ENCODE assay signal across 8 cellular contexts in the genomic region with DNA sequence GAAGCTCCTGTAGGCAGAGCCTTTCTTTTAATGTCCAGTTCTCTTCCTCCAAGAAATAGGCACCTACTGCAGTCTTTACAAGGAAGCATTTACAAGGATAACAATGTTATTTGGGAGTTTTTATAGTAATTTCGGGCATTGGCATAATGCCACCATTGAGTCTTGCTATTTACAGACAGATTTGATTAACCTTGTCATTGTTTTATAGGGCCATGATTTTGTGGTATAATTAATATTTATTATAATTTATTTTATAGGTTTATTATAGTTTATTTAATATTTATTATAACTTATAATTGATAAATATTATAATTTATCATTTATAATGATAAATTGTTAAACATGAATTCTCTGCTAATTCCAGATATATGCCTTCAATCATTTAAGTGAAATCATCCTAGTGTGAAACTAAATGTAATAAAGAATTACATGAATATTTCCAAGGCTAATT. TPM values are rescaled to one million over a fixed set of nuclear protein-coding genes. Genes with fewer than 3 reads are reported as not detected.
A peak's percentile ranks its signal among the peaks of the same experiment; 100 is the strongest.
DNase-seq lines count a peak whose midpoint lies in the region; ATAC-seq and TF ChIP-seq lines count a peak whose summit lies in the region.

No MANE protein-coding gene starts in this region.

- POLR2A ChIA-PET in BJ (lab: Charles Lee) = interaction anchor here (0.5 kb wide), 1 partner anchor 25 kb away, joined by 14 read pairs; no protein-coding TSS in a partner anchor
- POLR2A ChIA-PET in naive thymus-derived CD8-positive, alpha-beta T cell (lab: Charles Lee) = no interaction called here

- H3K27me3 Mint-ChIP-seq in naive thymus-derived CD8-positive, alpha-beta T cell = no peaks in the 10 kb centered on the region

- DNase-seq in BJ (ENCODE audit: low read depth) (no peak), cardiac fibroblast (ENCODE audit: low read depth in 2 of 2) (no peak), NCI-H2196 treated with DMSO at 0.1 percent for 48 hours (lab: John Stamatoyannopoulos, UW; ENCODE audit: unreplicated experiment) (no peak), cerebellar nuclear complex (lab: John Stamatoyannopoulos, UW) (no peak)
- no peak for DNase-seq in naive thymus-derived CD8-positive, alpha-beta T cell

- H3K36me3 Mint-ChIP-seq in naive thymus-derived CD8-positive, alpha-beta T cell = peaks cover 0 to 20% (median 9%) of the 10 kb centered on the region in 3 donors

- CTCF ChIA-PET in BJ (lab: Yijun Ruan, JAX) = no interaction called here

- H3K4me1 Mint-ChIP-seq in naive thymus-derived CD8-positive, alpha-beta T cell = peaks cover 16 to 45% (median 40%) of the 10 kb centered on the region in 4 donors

- TF ChIP-seq CTCF in BJ (IDR thresholded peaks at IDR 0.05; ENCODE audit: insufficient read depth, low read depth, low read length) (no peak), cardiac fibroblast (IDR thresholded peaks at IDR 0.05; ENCODE audit: low read depth, low read length) (no peak)

- H3K27me3 ChIP-seq in BJ (ENCODE audit: control insufficient read depth, insufficient read depth, low read length) = no peaks in the 10 kb centered on the region

- no peaks in the 10 kb centered on the region for H3K9me3 Mint-ChIP-seq in naive thymus-derived CD8-positive, alpha-beta T cell

- no peaks in the 10 kb centered on the region for H3K36me3 ChIP-seq in BJ (ENCODE audit: control insufficient read depth, insufficient read depth, low read length)

- ATAC-seq in HG03066 (IDR thresholded peaks at IDR 0.05; ENCODE audit: low read depth, unreplicated experiment) = peak; percentile 0
- ATAC-seq in naive thymus-derived CD8-positive, alpha-beta T cell = no peak
- ATAC-seq in HG03175 (IDR thresholded peaks at IDR 0.05; ENCODE audit: unreplicated experiment) = no peak
- ATAC-seq in HG03280 (IDR thresholded peaks at IDR 0.05; ENCODE audit: unreplicated experiment) = no peak

- H3K4me3 Mint-ChIP-seq in naive thymus-derived CD8-positive, alpha-beta T cell = peak overlapping the region; percentile 87 to 99 (median 95)

- H3K27ac Mint-ChIP-seq in naive thymus-derived CD8-positive, alpha-beta T cell = peak overlapping the region; percentile 92 to 98 (median 96)

- H3K4me3 ChIP-seq in BJ (ENCODE audit: low read depth, low read length) (peak overlapping the region; percentile 60), cardiac fibroblast (replicated peaks in 1 of 2; ENCODE audit: low read depth in 2 of 2, low read length in 2 of 2) (peak overlapping the region; percentile 31 to 76)

RNA-seq across cellular contexts. Expression of gene POT1, which starts 0.6 kb away (rescaled TPM):
- polyA plus RNA-seq in BJ (2011; rRNA removed) = 12.0 and 25.1 TPM in 2 replicates
- 19.2 and 24.8 TPM in 2 replicates for polyA minus RNA-seq in BJ (2011; rRNA and poly(A)+ RNA removed)
- total RNA-seq in naive thymus-derived CD8-positive, alpha-beta T cell = 10 to 100 TPM; 29.6 to 36.1 TPM
- 10 to 100 TPM; 21.8 to 27.1 (median 23.5) TPM for polyA plus RNA-seq in naive thymus-derived CD8-positive, alpha-beta T cell
